ENCODE assay signal across 9 cellular contexts in the genomic region with DNA sequence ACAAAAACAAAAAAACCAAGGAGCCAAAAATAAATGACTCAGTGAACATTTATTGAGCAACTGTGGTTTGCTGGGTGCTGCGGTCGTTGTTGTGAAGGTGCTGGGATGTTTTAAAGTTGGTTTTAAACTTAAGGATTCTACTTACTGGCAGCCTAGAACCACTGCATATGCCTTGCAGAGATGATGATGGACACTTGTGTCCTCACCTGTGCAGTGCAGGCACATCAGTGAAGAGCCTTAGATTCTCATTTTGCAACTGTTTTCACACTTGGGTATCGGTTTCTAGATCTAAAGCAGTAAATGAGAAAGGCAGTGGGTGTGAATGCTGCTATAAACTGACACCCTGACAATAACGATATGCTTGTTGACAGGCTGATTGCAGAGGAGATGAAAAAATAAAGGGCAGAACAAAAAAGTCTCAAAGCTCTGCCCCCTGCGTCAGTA.
DNase-seq lines count a peak whose midpoint lies in the region; ATAC-seq and TF ChIP-seq lines count a peak whose summit lies in the region.
"Had no signal": no experiment of that assay in that cellular context is flagged by ENCODE, and none has a peak within 500 bp of the region (broad histone marks: within the 10 kb centered on the region; RNA-seq: fewer than 3 reads in every experiment).

No MANE protein-coding gene starts in this region.

- H3K9me3 Mint-ChIP-seq in CD4-positive, CD25-positive, alpha-beta regulatory T cell = no peaks in the 10 kb centered on the region
- H3K9me3 Mint-ChIP-seq in activated CD4-positive, alpha-beta memory T cell treated with anti-CD3 and anti-CD28 coated beads, Interleukin-2, amount 10 ng/mL, durations not matched to agents 7 days and 5 days = no peaks in the 10 kb centered on the region

- ATAC-seq in CD4-positive, CD25-positive, alpha-beta regulatory T cell (ENCODE audit: low read depth in 2 of 2) = peak; percentile 45
- ATAC-seq in GM18909 (IDR thresholded peaks at IDR 0.05; ENCODE audit: poor library complexity, unreplicated experiment) = peak; percentile 78
- peak; percentile 61 for ATAC-seq in HG02938 (IDR thresholded peaks at IDR 0.05; ENCODE audit: unreplicated experiment)
- ATAC-seq in GM18907 (IDR thresholded peaks at IDR 0.05; ENCODE audit: unreplicated experiment) = no peak

- H3K27me3 Mint-ChIP-seq in CD4-positive, CD25-positive, alpha-beta regulatory T cell = no peaks in the 10 kb centered on the region
- no peaks in the 10 kb centered on the region for H3K27me3 Mint-ChIP-seq in activated CD4-positive, alpha-beta memory T cell treated with anti-CD3 and anti-CD28 coated beads, Interleukin-2, amount 10 ng/mL, durations not matched to agents 7 days and 5 days

- peak overlapping the region; percentile 77 to 88 (median 80) for H3K4me3 Mint-ChIP-seq in CD4-positive, CD25-positive, alpha-beta regulatory T cell
- H3K4me3 Mint-ChIP-seq in activated CD4-positive, alpha-beta memory T cell treated with anti-CD3 and anti-CD28 coated beads, Interleukin-2, amount 10 ng/mL, durations not matched to agents 7 days and 5 days = peak overlapping the region; percentile 60

- no peaks in the 10 kb centered on the region for H3K9me3 ChIP-seq in CD4-positive, CD25-positive, alpha-beta regulatory T cell (ENCODE audit: control insufficient read depth in 2 of 2, low read length in 2 of 2)
- no peaks in the 10 kb centered on the region for H3K9me3 ChIP-seq in thyroid gland

- TF ChIP-seq POLR2A in thyroid gland (IDR thresholded peaks at IDR 0.05) = no peak

- peak overlapping the region; percentile 89 to 98 (median 98) for H3K27ac Mint-ChIP-seq in CD4-positive, CD25-positive, alpha-beta regulatory T cell
- H3K27ac Mint-ChIP-seq in activated CD4-positive, alpha-beta memory T cell treated with anti-CD3 and anti-CD28 coated beads, Interleukin-2, amount 10 ng/mL, durations not matched to agents 7 days and 5 days = peak overlapping the region; percentile 90

- peak overlapping the region; percentile 66 for H3K4me3 ChIP-seq in CD4-positive, CD25-positive, alpha-beta regulatory T cell (ENCODE audit: low read depth, low read length)
- no peak overlapping the region for H3K4me3 ChIP-seq in thyroid gland (replicated peaks in 1 of 3)

- no peak for TF ChIP-seq CTCF in thyroid gland (IDR thresholded peaks at IDR 0.05)

- peaks cover 8% of the 10 kb centered on the region for H3K36me3 Mint-ChIP-seq in CD4-positive, CD25-positive, alpha-beta regulatory T cell
- peaks cover 20% of the 10 kb centered on the region for H3K36me3 Mint-ChIP-seq in activated CD4-positive, alpha-beta memory T cell treated with anti-CD3 and anti-CD28 coated beads, Interleukin-2, amount 10 ng/mL, durations not matched to agents 7 days and 5 days (ENCODE audit: low read depth)

- H3K27me3 ChIP-seq in CD4-positive, CD25-positive, alpha-beta regulatory T cell (ENCODE audit: control insufficient read depth, insufficient read depth, low read length) = no peaks in the 10 kb centered on the region
- no peaks in the 10 kb centered on the region for H3K27me3 ChIP-seq in thyroid gland

- CTCF ChIA-PET in activated CD4-positive, alpha-beta memory T cell treated with anti-CD3 and anti-CD28 coated beads, Interleukin-2, amount 10 ng/mL, durations not matched to agents 7 days and 5 days (lab: Charles Lee) = interaction anchor here (1.4 to 1.7 kb wide), 2 partner anchors 19 to 43 kb away, joined by 3 to 4 read pairs; no protein-coding TSS in a partner anchor

- H3K4me1 ChIP-seq in CD4-positive, CD25-positive, alpha-beta regulatory T cell (ENCODE audit: control insufficient read depth, insufficient read depth, low read length, poor library complexity, severe bottlenecking) = peaks cover 84% of the 10 kb centered on the region
- H3K4me1 ChIP-seq in thyroid gland = peaks cover 43 to 54% of the 10 kb centered on the region in 2 donors

- peak in 2 of 3 donors; percentile 55 to 77 for DNase-seq in CD4-positive, CD25-positive, alpha-beta regulatory T cell
- DNase-seq in activated CD4-positive, alpha-beta memory T cell treated with anti-CD3 and anti-CD28 coated beads, Interleukin-2, amount 10 ng/mL, durations not matched to agents 7 days and 5 days = peak; percentile 61
- DNase-seq in thyroid gland = no peak
- DNase-seq in HuH-7.5 (ENCODE audit: low spot score) = no peak
- DNase-seq in activated effector memory CD4-positive, alpha-beta T cell treated with anti-CD3 and anti-CD28 coated beads, Interleukin-2, amount 50 U/mL, for 16 hours = no peak
- DNase-seq: DMS79 treated with DMSO at 0.1 percent for 48 hours had no signal

- intact Hi-C loops in thyroid gland (cut with DNase I) = no loop called here

- whole genome bisulfite sequencing in thyroid gland, 2 donors = 89 to 95% methylated on average over 5 of the region's 5 CpGs

- peak overlapping the region; percentile 89 for H3K27ac ChIP-seq in CD4-positive, CD25-positive, alpha-beta regulatory T cell (ENCODE audit: insufficient read depth, low read length, poor library complexity, severe bottlenecking)
- peak overlapping the region in 1 of 3 donors; percentile 54 for H3K27ac ChIP-seq in thyroid gland

- POLR2A ChIA-PET in activated CD4-positive, alpha-beta memory T cell treated with anti-CD3 and anti-CD28 coated beads, Interleukin-2, amount 10 ng/mL, durations not matched to agents 7 days and 5 days (lab: Charles Lee) = interaction anchor here (0.9 to 4.1 kb wide), 5 partner anchors 10 to 202 kb away, joined by 3 to 35 read pairs (median 4); no protein-coding TSS in a partner anchor

- peaks cover 38 to 91% (median 73%) of the 10 kb centered on the region in 4 donors for H3K4me1 Mint-ChIP-seq in CD4-positive, CD25-positive, alpha-beta regulatory T cell
- H3K4me1 Mint-ChIP-seq in activated CD4-positive, alpha-beta memory T cell treated with anti-CD3 and anti-CD28 coated beads, Interleukin-2, amount 10 ng/mL, durations not matched to agents 7 days and 5 days = peaks cover 60% of the 10 kb centered on the region

- peaks cover 3% of the 10 kb centered on the region for H3K36me3 ChIP-seq in CD4-positive, CD25-positive, alpha-beta regulatory T cell (ENCODE audit: control insufficient read depth, insufficient read depth, low read length)
- no peaks in the 10 kb centered on the region for H3K36me3 ChIP-seq in thyroid gland

Comparison
In these comparisons a context has a peak if more than half of its experiments do, and no peak if none do; other contexts are left out.
1. DNase-seq: peak in CD4-positive, CD25-positive, alpha-beta regulatory T cell (2 of 3) and activated CD4-positive, alpha-beta memory T cell treated with anti-CD3 and anti-CD28 coated beads, Interleukin-2, amount 10 ng/mL, durations not matched to agents 7 days and 5 days (single experiment); none in thyroid gland (0 of 2), HuH-7.5 (single experiment) and activated effector memory CD4-positive, alpha-beta T cell treated with anti-CD3 and anti-CD28 coated beads, Interleukin-2, amount 50 U/mL, for 16 hours (single experiment).